In the genomic region with DNA sequence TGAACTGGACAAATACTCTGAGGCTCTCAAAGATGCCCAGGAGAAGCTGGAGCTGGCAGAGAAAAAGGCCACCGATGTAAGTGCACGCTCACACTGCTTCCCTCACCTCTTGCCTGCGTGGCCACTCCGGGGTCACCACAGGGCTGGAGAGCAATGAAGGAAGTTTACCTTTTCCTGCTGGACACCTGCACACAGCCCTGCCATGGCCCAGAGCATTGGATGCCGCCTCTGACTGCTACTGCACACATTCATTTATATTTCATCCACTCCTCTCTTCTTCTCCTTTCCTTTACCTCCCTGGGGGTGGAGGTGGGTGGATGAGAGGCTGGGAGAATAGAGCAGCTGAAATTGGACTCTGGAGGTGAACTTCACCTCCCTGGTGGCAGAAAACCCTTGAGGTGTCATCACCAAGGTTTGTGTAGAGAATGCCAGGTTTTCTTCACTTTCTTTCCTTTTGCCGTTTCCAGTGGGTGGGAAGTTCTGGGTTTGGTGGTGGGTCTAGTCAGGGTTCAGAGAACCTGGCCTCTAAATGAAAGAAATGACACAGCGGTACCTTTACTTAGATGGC, we compare ENCODE assay signal across 1 cellular context.
TF ChIP-seq lines count a peak whose summit lies in the region.

No MANE protein-coding gene starts in this region.

TF ChIP-seq in GM23338, 12 proteins besides CTCF, POLR2A, EP300 and RAD21 (continued from another document):
- TF ChIP-seq, protein P1, sequence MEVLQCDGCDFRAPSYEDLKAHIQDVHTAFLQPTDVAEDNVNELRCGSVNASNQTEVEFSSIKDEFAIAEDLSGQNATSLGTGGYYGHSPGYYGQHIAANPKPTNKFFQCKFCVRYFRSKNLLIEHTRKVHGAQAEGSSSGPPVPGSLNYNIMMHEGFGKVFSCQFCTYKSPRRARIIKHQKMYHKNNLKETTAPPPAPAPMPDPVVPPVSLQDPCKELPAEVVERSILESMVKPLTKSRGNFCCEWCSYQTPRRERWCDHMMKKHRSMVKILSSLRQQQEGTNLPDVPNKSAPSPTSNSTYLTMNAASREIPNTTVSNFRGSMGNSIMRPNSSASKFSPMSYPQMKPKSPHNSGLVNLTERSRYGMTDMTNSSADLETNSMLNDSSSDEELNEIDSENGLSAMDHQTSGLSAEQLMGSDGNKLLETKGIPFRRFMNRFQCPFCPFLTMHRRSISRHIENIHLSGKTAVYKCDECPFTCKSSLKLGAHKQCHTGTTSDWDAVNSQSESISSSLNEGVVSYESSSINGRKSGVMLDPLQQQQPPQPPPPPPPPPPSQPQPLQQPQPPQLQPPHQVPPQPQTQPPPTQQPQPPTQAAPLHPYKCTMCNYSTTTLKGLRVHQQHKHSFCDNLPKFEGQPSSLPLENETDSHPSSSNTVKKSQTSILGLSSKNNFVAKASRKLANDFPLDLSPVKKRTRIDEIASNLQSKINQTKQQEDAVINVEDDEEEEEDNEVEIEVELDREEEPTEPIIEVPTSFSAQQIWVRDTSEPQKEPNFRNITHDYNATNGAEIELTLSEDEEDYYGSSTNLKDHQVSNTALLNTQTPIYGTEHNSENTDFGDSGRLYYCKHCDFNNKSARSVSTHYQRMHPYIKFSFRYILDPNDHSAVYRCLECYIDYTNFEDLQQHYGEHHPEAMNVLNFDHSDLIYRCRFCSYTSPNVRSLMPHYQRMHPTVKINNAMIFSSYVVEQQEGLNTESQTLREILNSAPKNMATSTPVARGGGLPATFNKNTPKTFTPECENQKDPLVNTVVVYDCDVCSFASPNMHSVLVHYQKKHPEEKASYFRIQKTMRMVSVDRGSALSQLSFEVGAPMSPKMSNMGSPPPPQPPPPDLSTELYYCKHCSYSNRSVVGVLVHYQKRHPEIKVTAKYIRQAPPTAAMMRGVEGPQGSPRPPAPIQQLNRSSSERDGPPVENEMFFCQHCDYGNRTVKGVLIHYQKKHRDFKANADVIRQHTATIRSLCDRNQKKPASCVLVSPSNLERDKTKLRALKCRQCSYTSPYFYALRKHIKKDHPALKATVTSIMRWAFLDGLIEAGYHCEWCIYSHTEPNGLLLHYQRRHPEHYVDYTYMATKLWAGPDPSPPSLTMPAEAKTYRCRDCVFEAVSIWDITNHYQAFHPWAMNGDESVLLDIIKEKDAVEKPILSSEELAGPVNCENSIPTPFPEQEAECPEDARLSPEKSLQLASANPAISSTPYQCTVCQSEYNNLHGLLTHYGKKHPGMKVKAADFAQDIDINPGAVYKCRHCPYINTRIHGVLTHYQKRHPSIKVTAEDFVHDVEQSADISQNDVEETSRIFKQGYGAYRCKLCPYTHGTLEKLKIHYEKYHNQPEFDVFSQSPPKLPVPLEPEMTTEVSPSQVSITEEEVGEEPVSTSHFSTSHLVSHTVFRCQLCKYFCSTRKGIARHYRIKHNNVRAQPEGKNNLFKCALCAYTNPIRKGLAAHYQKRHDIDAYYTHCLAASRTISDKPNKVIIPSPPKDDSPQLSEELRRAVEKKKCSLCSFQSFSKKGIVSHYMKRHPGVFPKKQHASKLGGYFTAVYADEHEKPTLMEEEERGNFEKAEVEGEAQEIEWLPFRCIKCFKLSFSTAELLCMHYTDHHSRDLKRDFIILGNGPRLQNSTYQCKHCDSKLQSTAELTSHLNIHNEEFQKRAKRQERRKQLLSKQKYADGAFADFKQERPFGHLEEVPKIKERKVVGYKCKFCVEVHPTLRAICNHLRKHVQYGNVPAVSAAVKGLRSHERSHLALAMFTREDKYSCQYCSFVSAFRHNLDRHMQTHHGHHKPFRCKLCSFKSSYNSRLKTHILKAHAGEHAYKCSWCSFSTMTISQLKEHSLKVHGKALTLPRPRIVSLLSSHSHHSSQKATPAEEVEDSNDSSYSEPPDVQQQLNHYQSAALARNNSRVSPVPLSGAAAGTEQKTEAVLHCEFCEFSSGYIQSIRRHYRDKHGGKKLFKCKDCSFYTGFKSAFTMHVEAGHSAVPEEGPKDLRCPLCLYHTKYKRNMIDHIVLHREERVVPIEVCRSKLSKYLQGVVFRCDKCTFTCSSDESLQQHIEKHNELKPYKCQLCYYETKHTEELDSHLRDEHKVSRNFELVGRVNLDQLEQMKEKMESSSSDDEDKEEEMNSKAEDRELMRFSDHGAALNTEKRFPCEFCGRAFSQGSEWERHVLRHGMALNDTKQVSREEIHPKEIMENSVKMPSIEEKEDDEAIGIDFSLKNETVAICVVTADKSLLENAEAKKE (CRISPR knock-in tag; IDR thresholded peaks at IDR 0.05), result no peak
- TF ChIP-seq, protein P2, sequence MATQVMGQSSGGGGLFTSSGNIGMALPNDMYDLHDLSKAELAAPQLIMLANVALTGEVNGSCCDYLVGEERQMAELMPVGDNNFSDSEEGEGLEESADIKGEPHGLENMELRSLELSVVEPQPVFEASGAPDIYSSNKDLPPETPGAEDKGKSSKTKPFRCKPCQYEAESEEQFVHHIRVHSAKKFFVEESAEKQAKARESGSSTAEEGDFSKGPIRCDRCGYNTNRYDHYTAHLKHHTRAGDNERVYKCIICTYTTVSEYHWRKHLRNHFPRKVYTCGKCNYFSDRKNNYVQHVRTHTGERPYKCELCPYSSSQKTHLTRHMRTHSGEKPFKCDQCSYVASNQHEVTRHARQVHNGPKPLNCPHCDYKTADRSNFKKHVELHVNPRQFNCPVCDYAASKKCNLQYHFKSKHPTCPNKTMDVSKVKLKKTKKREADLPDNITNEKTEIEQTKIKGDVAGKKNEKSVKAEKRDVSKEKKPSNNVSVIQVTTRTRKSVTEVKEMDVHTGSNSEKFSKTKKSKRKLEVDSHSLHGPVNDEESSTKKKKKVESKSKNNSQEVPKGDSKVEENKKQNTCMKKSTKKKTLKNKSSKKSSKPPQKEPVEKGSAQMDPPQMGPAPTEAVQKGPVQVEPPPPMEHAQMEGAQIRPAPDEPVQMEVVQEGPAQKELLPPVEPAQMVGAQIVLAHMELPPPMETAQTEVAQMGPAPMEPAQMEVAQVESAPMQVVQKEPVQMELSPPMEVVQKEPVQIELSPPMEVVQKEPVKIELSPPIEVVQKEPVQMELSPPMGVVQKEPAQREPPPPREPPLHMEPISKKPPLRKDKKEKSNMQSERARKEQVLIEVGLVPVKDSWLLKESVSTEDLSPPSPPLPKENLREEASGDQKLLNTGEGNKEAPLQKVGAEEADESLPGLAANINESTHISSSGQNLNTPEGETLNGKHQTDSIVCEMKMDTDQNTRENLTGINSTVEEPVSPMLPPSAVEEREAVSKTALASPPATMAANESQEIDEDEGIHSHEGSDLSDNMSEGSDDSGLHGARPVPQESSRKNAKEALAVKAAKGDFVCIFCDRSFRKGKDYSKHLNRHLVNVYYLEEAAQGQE (IDR thresholded peaks at IDR 0.05; ENCODE audit: unreplicated experiment), result no peak
TF ChIP-seq in GM23338: peak in this region for 0.
